In genomic region chr15:98826658-98827057, GRCh38 we compare ENCODE assay signal across 14 cellular contexts.
"Had no signal": no experiment of that assay in that cellular context is flagged by ENCODE, and none has a peak within 500 bp of the region (broad histone marks: within the 10 kb centered on the region; RNA-seq: fewer than 3 reads in every experiment).

No MANE protein-coding gene starts in this region.

- H3K36me3 ChIP-seq: adrenal gland, gastrocnemius medialis, neural progenitor cell, ovary, upper lobe of right lung had no signal

- H3K4me1 ChIP-seq: gastrocnemius medialis, testis had no signal

- H3K27ac ChIP-seq: adrenal gland, gastrocnemius medialis, heart right ventricle, neural progenitor cell, ovary, stomach, testis, upper lobe of right lung had no signal

- H3K4me3 ChIP-seq: adrenal gland, gastrocnemius medialis, heart right ventricle, neural progenitor cell, ovary, stomach, testis, upper lobe of right lung had no signal

- DNase-seq: adrenal gland; dermis blood vessel endothelial cell; erythroblast; gastrocnemius medialis; heart right ventricle; naive B cell; ovary; stimulated activated CD4-positive, alpha-beta T cell treated with anti-CD3 and anti-CD28 coated beads, Interleukin-12 subunit alpha, Interleukin-12 subunit beta, amount 100 ng/mL, for 4 hours; stimulated activated CD4-positive, alpha-beta T cell treated with anti-CD3 and anti-CD28 coated beads, Interleukin-2, amount 100 ng/mL, for 24 hours; stomach; testis; upper lobe of right lung had no signal

- H3K9me3 ChIP-seq: ovary, testis had no signal

- ATAC-seq: activated CD4-positive, CD25-positive, alpha-beta regulatory T cell treated with anti-CD3 and anti-CD28 coated beads, Interleukin-2, amount 50 U/mL, for 24 hours; gastrocnemius medialis; heart right ventricle; upper lobe of right lung had no signal
